In genomic region chr22:32634424-32634981, GRCh38 we compare ENCODE assay signal across 26 cellular contexts.
"Had no signal": no experiment of that assay in that cellular context is flagged by ENCODE, and none has a peak within 500 bp of the region (broad histone marks: within the 10 kb centered on the region; RNA-seq: fewer than 3 reads in every experiment).

No MANE protein-coding gene starts in this region.

- DNase-seq: activated CD4-positive, alpha-beta T cell treated with anti-CD3 and anti-CD28 coated beads for 48 hours; activated CD4-positive, CD25-positive, alpha-beta regulatory T cell; activated CD8-positive, alpha-beta T cell treated with anti-CD3 and anti-CD28 coated beads for 36 hours; activated effector memory CD4-positive, alpha-beta T cell treated with Interleukin-2 at 50 U/mL for 16 hours; activated naive CD4-positive, alpha-beta T cell treated with anti-CD3 and anti-CD28 coated beads, Interleukin-2, amount 50 U/mL, for 16 hours; activated T-cell treated with anti-CD3 and anti-CD28 coated beads, Interleukin-2, amount 50 U/mL, for 4 hours; colonic mucosa; endodermal cell; foreskin keratinocyte; glutamatergic neuron; hippocampal formation; left cardiac atrium; natural killer cell; right lobe of liver; stimulated activated CD4-positive, alpha-beta T cell treated with anti-CD3 and anti-CD28 coated beads, Interleukin-4, amount 100 ng/mL, for 1 hour; stimulated activated naive CD8-positive, alpha-beta T cell treated with anti-CD3 and anti-CD28 coated beads, Interleukin-15, amount 100 ng/mL, for 72 hours; transverse colon had no signal

- H3K27ac ChIP-seq: ascending aorta, colonic mucosa, epithelial cell of prostate, foreskin keratinocyte, parathyroid adenoma, right lobe of liver, suprapubic skin, transverse colon, vagina had no signal

- H3K79me2 ChIP-seq: parathyroid adenoma had no signal

- ATAC-seq: activated CD8-positive, alpha-beta T cell treated with anti-CD3 and anti-CD28 coated beads for 36 hours; activated T-cell treated with anti-CD3 and anti-CD28 coated beads, Interleukin-2, amount 50 U/mL, for 4 hours; foreskin keratinocyte; left cardiac atrium; natural killer cell; stimulated activated naive CD8-positive, alpha-beta T cell treated with anti-CD3 and anti-CD28 coated beads, Interleukin-15, amount 100 ng/mL, for 72 hours had no signal

- H3K9me3 Mint-ChIP-seq: activated CD8-positive, alpha-beta T cell treated with anti-CD3 and anti-CD28 coated beads for 36 hours; activated T-cell treated with anti-CD3 and anti-CD28 coated beads, Interleukin-2, amount 50 U/mL, for 4 hours; endodermal cell; natural killer cell; stimulated activated naive CD8-positive, alpha-beta T cell treated with anti-CD3 and anti-CD28 coated beads, Interleukin-15, amount 100 ng/mL, for 72 hours had no signal

- H3K4me3 Mint-ChIP-seq: activated CD8-positive, alpha-beta T cell treated with anti-CD3 and anti-CD28 coated beads for 36 hours; activated T-cell treated with anti-CD3 and anti-CD28 coated beads, Interleukin-2, amount 50 U/mL, for 4 hours; central memory CD8-positive, alpha-beta T cell; endodermal cell; natural killer cell; stimulated activated naive CD8-positive, alpha-beta T cell treated with anti-CD3 and anti-CD28 coated beads, Interleukin-15, amount 100 ng/mL, for 72 hours had no signal

- H3K4me3 ChIP-seq: ascending aorta, colonic mucosa, right lobe of liver, smooth muscle cell, suprapubic skin, transverse colon, vagina had no signal

- H2AFZ ChIP-seq: parathyroid adenoma had no signal

- H3K9ac ChIP-seq: parathyroid adenoma had no signal

- FAIRE-seq: islet of Langerhans, TTC549 had no signal

- H3K4me1 ChIP-seq: ascending aorta, colonic mucosa, foreskin keratinocyte, parathyroid adenoma, transverse colon, vagina had no signal

- H3K4me1 Mint-ChIP-seq: central memory CD8-positive, alpha-beta T cell; natural killer cell had no signal

- H3K27ac Mint-ChIP-seq: activated CD8-positive, alpha-beta T cell treated with anti-CD3 and anti-CD28 coated beads for 36 hours; endodermal cell; natural killer cell; stimulated activated naive CD8-positive, alpha-beta T cell treated with anti-CD3 and anti-CD28 coated beads, Interleukin-15, amount 100 ng/mL, for 72 hours had no signal

- H3K36me3 Mint-ChIP-seq: natural killer cell had no signal

- H3K9me3 ChIP-seq: ascending aorta, colonic mucosa, right lobe of liver, suprapubic skin, transverse colon, vagina had no signal

- H3K36me3 ChIP-seq: ascending aorta, colonic mucosa, right lobe of liver, suprapubic skin, transverse colon, vagina had no signal

- H3K27me3 Mint-ChIP-seq: activated CD8-positive, alpha-beta T cell treated with anti-CD3 and anti-CD28 coated beads for 36 hours; stimulated activated naive CD8-positive, alpha-beta T cell treated with anti-CD3 and anti-CD28 coated beads, Interleukin-15, amount 100 ng/mL, for 72 hours had no signal

- H3K27me3 ChIP-seq: ascending aorta, colonic mucosa, foreskin keratinocyte, right lobe of liver, suprapubic skin, transverse colon, vagina had no signal

- H3K4me2 ChIP-seq: smooth muscle cell had no signal
